18 cellular contexts compared by ENCODE assay signal in genomic region chr2:233814063-233814435, GRCh38. TPM values are rescaled to one million over a fixed set of nuclear protein-coding genes. Genes with fewer than 3 reads are reported as not detected.
DNase-seq lines count a peak whose midpoint lies in the region; ATAC-seq and TF ChIP-seq lines count a peak whose summit lies in the region.
"Had no signal": no experiment of that assay in that cellular context is flagged by ENCODE, and none has a peak within 500 bp of the region (broad histone marks: within the 10 kb centered on the region; RNA-seq: fewer than 3 reads in every experiment).

No MANE protein-coding gene starts in this region.

- no peak for TF ChIP-seq RAD21 in SK-N-SH (IDR thresholded peaks at IDR 0.05; ENCODE audit: low read length)

- no peak overlapping the region for H3K27ac ChIP-seq in SK-N-SH (ENCODE audit: low read depth in 2 of 2, low read length in 1 of 2)
- H3K27ac ChIP-seq: 22Rv1, esophagus squamous epithelium, left ventricle myocardium inferior, right atrium auricular region, thyroid gland had no signal

- no peak overlapping the region for H3K4me2 ChIP-seq in SK-N-SH

- peaks cover 0 to 3% of the 10 kb centered on the region in 2 experiments; a peak in 1 of 4 replicates for H3K4me1 ChIP-seq in SK-N-SH (ENCODE audit: control insufficient read depth in 1 of 2, insufficient read depth in 2 of 2, low read depth in 1 of 2, low read length in 1 of 2)
- H3K4me1 ChIP-seq: esophagus squamous epithelium, left ventricle myocardium inferior, right atrium auricular region, thyroid gland had no signal

- no peak overlapping the region for H3K9ac ChIP-seq in SK-N-SH

- POLR2A ChIA-PET in SK-N-SH (lab: Yijun Ruan, JAX) = no interaction called here

- CTCF ChIA-PET in SK-N-SH (lab: Yijun Ruan, JAX) = interaction anchor here (1.3 kb wide), 1 partner anchor 104 kb away, joined by 3 read pairs; no protein-coding TSS in a partner anchor

- ATAC-seq in HG03520 (IDR thresholded peaks at IDR 0.05; ENCODE audit: unreplicated experiment) (no peak), GM21381 (IDR thresholded peaks at IDR 0.05; ENCODE audit: unreplicated experiment) (no peak)
- ATAC-seq: natural killer cell had no signal

- no peak for TF ChIP-seq CTCF in SK-N-SH (IDR thresholded peaks at IDR 0.05)

- H3K27me3 ChIP-seq in SK-N-SH (ENCODE audit: insufficient read depth) = no peaks in the 10 kb centered on the region; the same call in 1 of the 2 replicates
- H3K27me3 ChIP-seq: right atrium auricular region, thyroid gland had no signal

- no peak overlapping the region for H3K4me3 ChIP-seq in SK-N-SH (ENCODE audit: low read depth in 2 of 2, low read length in 1 of 2)
- H3K4me3 ChIP-seq: esophagus squamous epithelium, left ventricle myocardium inferior, right atrium auricular region, thyroid gland had no signal

- no peaks in the 10 kb centered on the region for H4K20me1 ChIP-seq in SK-N-SH (ENCODE audit: insufficient read depth)

- no peak overlapping the region for H2AFZ ChIP-seq in SK-N-SH (ENCODE audit: low read depth)

- DNase-seq in DMS 273 (lab: John Stamatoyannopoulos, UW; ENCODE audit: unreplicated experiment) = peak; percentile 44
- no peak for DNase-seq in DMS 273 treated with DMSO at 0.1 percent for 48 hours (lab: John Stamatoyannopoulos, UW)
- DNase-seq in EH (ENCODE audit: low read depth) = peak; percentile 34
- DNase-seq in SK-N-SH = no peak
- DNase-seq in iPS-NIHi11 (ENCODE audit: low spot score) = peak; percentile 75
- DNase-seq in SIG-M5 treated with dmso at 0.1 percent for 504 hours (lab: John Stamatoyannopoulos, UW; ENCODE audit: unreplicated experiment) = no peak
- DNase-seq: activated CD4-positive, alpha-beta T cell treated with anti-CD3 and anti-CD28 coated beads for 1 hour; amniotic stem cell; CD4-positive, alpha-beta memory T cell; esophagus squamous epithelium; GDM1; left ventricle myocardium inferior; natural killer cell; thyroid gland had no signal

- no peak for TF ChIP-seq EP300 in SK-N-SH (IDR thresholded peaks at IDR 0.05; ENCODE audit: borderline replicate concordance in 1 of 2, low read depth in 1 of 2, low read length in 1 of 2)

- H3K9me2 ChIP-seq in SK-N-SH = no peaks in the 10 kb centered on the region

- no peaks in the 10 kb centered on the region for H3F3A ChIP-seq in SK-N-SH (replicated peaks; ENCODE audit: insufficient read depth)

- H3K79me2 ChIP-seq in SK-N-SH (ENCODE audit: insufficient read depth) = no peaks in the 10 kb centered on the region

- H3K36me3 ChIP-seq in SK-N-SH (replicated peaks in 1 of 2; ENCODE audit: control insufficient read depth in 1 of 2, insufficient read depth in 2 of 2, low read length in 1 of 2) = no peaks in the 10 kb centered on the region
- H3K36me3 ChIP-seq: esophagus squamous epithelium, left ventricle myocardium inferior, right atrium auricular region, thyroid gland had no signal

- H3K9me3 ChIP-seq in SK-N-SH = no peaks in the 10 kb centered on the region
- H3K9me3 ChIP-seq: esophagus squamous epithelium, thyroid gland had no signal

TF ChIP-seq in SK-N-SH, 30 proteins besides CTCF, POLR2A, EP300 and RAD21:
- no peak for TF ChIP-seq SIN3A (IDR thresholded peaks at IDR 0.05; ENCODE audit: borderline replicate concordance, low read depth, low read length)
- TF ChIP-seq JUND (IDR thresholded peaks at IDR 0.05) = no peak
- no peak for TF ChIP-seq FOXM1 (IDR thresholded peaks at IDR 0.05; ENCODE audit: low read depth)
- TF ChIP-seq, protein P1, sequence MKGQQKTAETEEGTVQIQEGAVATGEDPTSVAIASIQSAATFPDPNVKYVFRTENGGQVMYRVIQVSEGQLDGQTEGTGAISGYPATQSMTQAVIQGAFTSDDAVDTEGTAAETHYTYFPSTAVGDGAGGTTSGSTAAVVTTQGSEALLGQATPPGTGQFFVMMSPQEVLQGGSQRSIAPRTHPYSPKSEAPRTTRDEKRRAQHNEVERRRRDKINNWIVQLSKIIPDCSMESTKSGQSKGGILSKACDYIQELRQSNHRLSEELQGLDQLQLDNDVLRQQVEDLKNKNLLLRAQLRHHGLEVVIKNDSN (IDR thresholded peaks at IDR 0.05; ENCODE audit: borderline replicate concordance, low read depth) = peak; percentile 83
TF ChIP-seq in SK-N-SH: peak in this region for 1.

RNA-seq across cellular contexts. Expression of gene MROH2A, which starts 35.9 kb away (rescaled TPM):
- 0.02 TPM in 1 of 2 replicates, not detected in the other for polyA plus RNA-seq in SK-N-SH (2012; rRNA removed)
- not detected in 2 replicates for polyA plus RNA-seq in SK-N-SH (2012; cell fraction: cytosol; rRNA removed)
- polyA plus RNA-seq in SK-N-SH (2012; cell fraction: nucleus; rRNA removed) = 0.07 TPM in 1 of 2 replicates, not detected in the other
- polyA plus RNA-seq: CD4-positive, alpha-beta memory T cell had no signal

RNA-seq across cellular contexts. Expression of gene HJURP, which starts 40.3 kb away (rescaled TPM):
- polyA plus RNA-seq in SK-N-SH (2012; rRNA removed) = 13.2 and 16.5 TPM in 2 replicates
- polyA plus RNA-seq in SK-N-SH (2012; cell fraction: cytosol; rRNA removed) = 7.6 and 9.8 TPM in 2 replicates
- 45.0 and 52.3 TPM in 2 replicates for polyA plus RNA-seq in SK-N-SH (2012; cell fraction: nucleus; rRNA removed)
- polyA plus RNA-seq: CD4-positive, alpha-beta memory T cell had no signal

RNA-seq across cellular contexts. Expression of gene UGT1A1, which starts 54.0 kb away (rescaled TPM):
- not detected in 2 replicates for polyA plus RNA-seq in SK-N-SH (2012; rRNA removed)
- polyA plus RNA-seq in SK-N-SH (2012; cell fraction: cytosol; rRNA removed) = not detected in 2 replicates
- not detected in 2 replicates for polyA plus RNA-seq in SK-N-SH (2012; cell fraction: nucleus; rRNA removed)
- polyA plus RNA-seq: CD4-positive, alpha-beta memory T cell had no signal

Comparison
In these comparisons a context has a peak if more than half of its experiments do, and no peak if none do; other contexts are left out.
1. DNase-seq: peak in DMS 273 (single experiment), EH (single experiment) and iPS-NIHi11 (single experiment); none in DMS 273 treated with DMSO at 0.1 percent for 48 hours (single experiment), SK-N-SH (single experiment) and SIG-M5 treated with dmso at 0.1 percent for 504 hours (single experiment).